1 cellular context compared by ENCODE assay signal in the genomic region with DNA sequence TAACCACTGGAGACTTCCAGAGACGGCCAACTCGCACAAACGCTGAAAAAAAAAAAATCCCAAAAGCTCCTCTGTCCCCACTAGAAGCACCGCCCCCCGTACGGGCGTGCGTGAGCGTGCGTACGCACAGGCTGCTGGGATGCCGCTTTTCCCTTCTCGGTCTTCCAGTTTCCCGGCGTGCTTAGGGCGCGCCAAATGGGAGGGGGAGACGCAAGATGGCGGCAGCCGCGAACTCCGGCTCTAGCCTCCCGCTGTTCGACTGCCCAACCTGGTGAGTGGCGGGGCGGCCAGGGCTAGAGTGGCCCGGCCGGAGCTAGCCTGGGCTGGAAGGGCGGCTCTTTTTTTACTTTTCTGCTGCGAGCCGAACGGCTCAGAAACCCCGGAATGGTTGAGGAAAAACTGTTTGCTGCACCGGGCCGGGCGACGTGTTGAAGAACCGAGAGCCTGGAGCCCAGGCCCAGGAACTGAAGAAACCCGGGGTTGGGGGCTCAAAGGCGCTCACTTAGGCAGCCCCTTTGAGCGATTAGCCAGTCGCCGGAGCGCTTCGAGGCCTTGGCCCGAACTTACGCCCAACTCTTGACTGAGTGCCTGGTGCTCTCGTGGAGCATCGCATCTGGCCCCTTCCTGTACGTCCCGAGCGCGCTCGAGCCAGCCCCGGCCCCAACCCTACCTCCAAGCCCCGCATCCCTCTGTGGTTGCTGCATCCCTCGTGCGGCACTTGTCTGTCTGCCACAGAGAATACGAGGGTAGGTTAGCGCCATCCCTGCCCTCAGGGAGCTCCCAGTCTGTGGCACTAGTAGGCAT.
TF ChIP-seq lines count a peak whose summit lies in the region.

A gene (plus strand): TSS at position 162 of the 804 bp plus-strand sequence. CDS start 54 bp downstream, at position 216.

TF ChIP-seq in GM12878, 131 proteins besides CTCF, POLR2A, EP300 and RAD21 (continued from another document):
- TF ChIP-seq CHD1 (IDR thresholded peaks at IDR 0.05; ENCODE audit: low read depth, low read length) (no peak), CBX5 (IDR thresholded peaks at IDR 0.05; ENCODE audit: low read depth) (no peak), CBFB (IDR thresholded peaks at IDR 0.05; ENCODE audit: low read depth) (peak; percentile 72; the same call in 1 of the 2 replicates), SRF (IDR thresholded peaks at IDR 0.05; ENCODE audit: low read depth in 2 of 2, low read length in 2 of 2) (peak in 1 of 2 experiments; percentile 45; a peak in 1 of 4 replicates), RBBP5 (conservative IDR thresholded peaks at IDR 0.05) (peak; percentile 44; the same call in 1 of the 2 replicates), SUZ12 (IDR thresholded peaks at IDR 0.05; ENCODE audit: unreplicated experiment) (no peak), SMC3 (IDR thresholded peaks at IDR 0.05; ENCODE audit: borderline replicate concordance, low read length) (no peak), ZNF274 (IDR thresholded peaks at IDR 0.05; ENCODE audit: insufficient read depth, insufficient read length) (no peak), CREM (IDR thresholded peaks at IDR 0.05; ENCODE audit: low read depth) (peak; percentile 51), POLR2AphosphoS2 (IDR thresholded peaks at IDR 0.05; ENCODE audit: low read depth, low read length) (peak; percentile 75; the same call in 1 of the 2 replicates), KDM1A (IDR thresholded peaks at IDR 0.05; ENCODE audit: borderline replicate concordance) (no peak), ZSCAN29 (IDR thresholded peaks at IDR 0.05) (no peak), RCOR1 (conservative IDR thresholded peaks at IDR 0.05; ENCODE audit: low read depth, low read length) (0 out of 2 replicates have a peak, but pooled peaks have one; percentile 62)
- TF ChIP-seq, protein P1, sequence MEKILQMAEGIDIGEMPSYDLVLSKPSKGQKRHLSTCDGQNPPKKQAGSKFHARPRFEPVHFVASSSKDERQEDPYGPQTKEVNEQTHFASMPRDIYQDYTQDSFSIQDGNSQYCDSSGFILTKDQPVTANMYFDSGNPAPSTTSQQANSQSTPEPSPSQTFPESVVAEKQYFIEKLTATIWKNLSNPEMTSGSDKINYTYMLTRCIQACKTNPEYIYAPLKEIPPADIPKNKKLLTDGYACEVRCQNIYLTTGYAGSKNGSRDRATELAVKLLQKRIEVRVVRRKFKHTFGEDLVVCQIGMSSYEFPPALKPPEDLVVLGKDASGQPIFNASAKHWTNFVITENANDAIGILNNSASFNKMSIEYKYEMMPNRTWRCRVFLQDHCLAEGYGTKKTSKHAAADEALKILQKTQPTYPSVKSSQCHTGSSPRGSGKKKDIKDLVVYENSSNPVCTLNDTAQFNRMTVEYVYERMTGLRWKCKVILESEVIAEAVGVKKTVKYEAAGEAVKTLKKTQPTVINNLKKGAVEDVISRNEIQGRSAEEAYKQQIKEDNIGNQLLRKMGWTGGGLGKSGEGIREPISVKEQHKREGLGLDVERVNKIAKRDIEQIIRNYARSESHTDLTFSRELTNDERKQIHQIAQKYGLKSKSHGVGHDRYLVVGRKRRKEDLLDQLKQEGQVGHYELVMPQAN (conservative IDR thresholded peaks at IDR 0.05), result peak; percentile 70
- TF ChIP-seq, protein P2, sequence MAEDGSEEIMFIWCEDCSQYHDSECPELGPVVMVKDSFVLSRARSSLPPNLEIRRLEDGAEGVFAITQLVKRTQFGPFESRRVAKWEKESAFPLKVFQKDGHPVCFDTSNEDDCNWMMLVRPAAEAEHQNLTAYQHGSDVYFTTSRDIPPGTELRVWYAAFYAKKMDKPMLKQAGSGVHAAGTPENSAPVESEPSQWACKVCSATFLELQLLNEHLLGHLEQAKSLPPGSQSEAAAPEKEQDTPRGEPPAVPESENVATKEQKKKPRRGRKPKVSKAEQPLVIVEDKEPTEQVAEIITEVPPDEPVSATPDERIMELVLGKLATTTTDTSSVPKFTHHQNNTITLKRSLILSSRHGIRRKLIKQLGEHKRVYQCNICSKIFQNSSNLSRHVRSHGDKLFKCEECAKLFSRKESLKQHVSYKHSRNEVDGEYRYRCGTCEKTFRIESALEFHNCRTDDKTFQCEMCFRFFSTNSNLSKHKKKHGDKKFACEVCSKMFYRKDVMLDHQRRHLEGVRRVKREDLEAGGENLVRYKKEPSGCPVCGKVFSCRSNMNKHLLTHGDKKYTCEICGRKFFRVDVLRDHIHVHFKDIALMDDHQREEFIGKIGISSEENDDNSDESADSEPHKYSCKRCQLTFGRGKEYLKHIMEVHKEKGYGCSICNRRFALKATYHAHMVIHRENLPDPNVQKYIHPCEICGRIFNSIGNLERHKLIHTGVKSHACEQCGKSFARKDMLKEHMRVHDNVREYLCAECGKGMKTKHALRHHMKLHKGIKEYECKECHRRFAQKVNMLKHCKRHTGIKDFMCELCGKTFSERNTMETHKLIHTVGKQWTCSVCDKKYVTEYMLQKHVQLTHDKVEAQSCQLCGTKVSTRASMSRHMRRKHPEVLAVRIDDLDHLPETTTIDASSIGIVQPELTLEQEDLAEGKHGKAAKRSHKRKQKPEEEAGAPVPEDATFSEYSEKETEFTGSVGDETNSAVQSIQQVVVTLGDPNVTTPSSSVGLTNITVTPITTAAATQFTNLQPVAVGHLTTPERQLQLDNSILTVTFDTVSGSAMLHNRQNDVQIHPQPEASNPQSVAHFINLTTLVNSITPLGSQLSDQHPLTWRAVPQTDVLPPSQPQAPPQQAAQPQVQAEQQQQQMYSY (CRISPR knock-in tag; IDR thresholded peaks at IDR 0.05), result no peak
- TF ChIP-seq, protein P3, sequence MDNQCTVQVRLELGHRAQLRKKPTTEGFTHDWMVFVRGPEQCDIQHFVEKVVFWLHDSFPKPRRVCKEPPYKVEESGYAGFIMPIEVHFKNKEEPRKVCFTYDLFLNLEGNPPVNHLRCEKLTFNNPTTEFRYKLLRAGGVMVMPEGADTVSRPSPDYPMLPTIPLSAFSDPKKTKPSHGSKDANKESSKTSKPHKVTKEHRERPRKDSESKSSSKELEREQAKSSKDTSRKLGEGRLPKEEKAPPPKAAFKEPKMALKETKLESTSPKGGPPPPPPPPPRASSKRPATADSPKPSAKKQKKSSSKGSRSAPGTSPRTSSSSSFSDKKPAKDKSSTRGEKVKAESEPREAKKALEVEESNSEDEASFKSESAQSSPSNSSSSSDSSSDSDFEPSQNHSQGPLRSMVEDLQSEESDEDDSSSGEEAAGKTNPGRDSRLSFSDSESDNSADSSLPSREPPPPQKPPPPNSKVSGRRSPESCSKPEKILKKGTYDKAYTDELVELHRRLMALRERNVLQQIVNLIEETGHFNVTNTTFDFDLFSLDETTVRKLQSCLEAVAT (IDR thresholded peaks at IDR 0.05), result no peak
- TF ChIP-seq, protein P4, sequence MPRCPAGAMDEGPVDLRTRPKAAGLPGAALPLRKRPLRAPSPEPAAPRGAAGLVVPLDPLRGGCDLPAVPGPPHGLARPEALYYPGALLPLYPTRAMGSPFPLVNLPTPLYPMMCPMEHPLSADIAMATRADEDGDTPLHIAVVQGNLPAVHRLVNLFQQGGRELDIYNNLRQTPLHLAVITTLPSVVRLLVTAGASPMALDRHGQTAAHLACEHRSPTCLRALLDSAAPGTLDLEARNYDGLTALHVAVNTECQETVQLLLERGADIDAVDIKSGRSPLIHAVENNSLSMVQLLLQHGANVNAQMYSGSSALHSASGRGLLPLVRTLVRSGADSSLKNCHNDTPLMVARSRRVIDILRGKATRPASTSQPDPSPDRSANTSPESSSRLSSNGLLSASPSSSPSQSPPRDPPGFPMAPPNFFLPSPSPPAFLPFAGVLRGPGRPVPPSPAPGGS (IDR thresholded peaks at IDR 0.05; ENCODE audit: borderline replicate concordance, insufficient read depth, low read depth, low read length, poor library complexity, severe bottlenecking), result peak; percentile 14
TF ChIP-seq in GM12878: peak in this region for 41.
